Comparison of ENCODE assay signal across 2 cellular contexts in the genomic region with DNA sequence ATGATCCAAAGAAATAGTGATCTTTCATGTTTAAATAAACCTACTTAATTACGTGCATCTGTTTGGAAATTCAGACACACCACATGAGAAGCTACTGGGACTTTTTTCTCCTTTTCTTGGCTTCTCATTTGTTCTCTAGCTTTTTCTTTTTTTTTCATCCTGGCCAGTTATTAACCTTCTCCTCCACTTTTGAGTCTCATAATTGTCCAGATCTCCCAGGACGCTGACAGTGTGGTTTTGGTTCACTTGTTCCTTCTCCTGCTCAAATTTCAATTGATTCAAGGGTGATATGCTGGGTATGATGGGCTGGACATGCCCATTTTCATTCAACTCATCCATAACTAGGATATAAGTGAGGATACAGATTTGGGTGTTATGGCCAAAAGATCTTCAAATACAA.
TF ChIP-seq lines count a peak whose summit lies in the region.

No MANE protein-coding gene starts in this region.

TF ChIP-seq in liver, 16 proteins besides CTCF, POLR2A, EP300 and RAD21 (continued from another document):
- TF ChIP-seq ZBTB33 (IDR thresholded peaks at IDR 0.05) (no peak), HNF4A (conservative IDR thresholded peaks at IDR 0.05) (no peak), TAF1 (conservative IDR thresholded peaks at IDR 0.05) (no peak), EGR1 (IDR thresholded peaks at IDR 0.05; ENCODE audit: low read depth in 2 of 2) (no peak), HNF4G (IDR thresholded peaks at IDR 0.05) (no peak), JUND (IDR thresholded peaks at IDR 0.05) (no peak), GABPA (IDR thresholded peaks at IDR 0.05 in 1 of 2, conservative IDR thresholded peaks at IDR 0.05 in 1 of 2) (no peak), FOXA2 (IDR thresholded peaks at IDR 0.05) (no peak), FOXA1 (IDR thresholded peaks at IDR 0.05) (no peak), NR2F2 (IDR thresholded peaks at IDR 0.05) (no peak)
- TF ChIP-seq, protein P1, sequence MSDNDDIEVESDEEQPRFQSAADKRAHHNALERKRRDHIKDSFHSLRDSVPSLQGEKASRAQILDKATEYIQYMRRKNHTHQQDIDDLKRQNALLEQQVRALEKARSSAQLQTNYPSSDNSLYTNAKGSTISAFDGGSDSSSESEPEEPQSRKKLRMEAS (IDR thresholded peaks at IDR 0.05): no peak

TF ChIP-seq in HepG2, 621 proteins besides CTCF, POLR2A, EP300 and RAD21 (continued from another document):
- TF ChIP-seq, protein P2, sequence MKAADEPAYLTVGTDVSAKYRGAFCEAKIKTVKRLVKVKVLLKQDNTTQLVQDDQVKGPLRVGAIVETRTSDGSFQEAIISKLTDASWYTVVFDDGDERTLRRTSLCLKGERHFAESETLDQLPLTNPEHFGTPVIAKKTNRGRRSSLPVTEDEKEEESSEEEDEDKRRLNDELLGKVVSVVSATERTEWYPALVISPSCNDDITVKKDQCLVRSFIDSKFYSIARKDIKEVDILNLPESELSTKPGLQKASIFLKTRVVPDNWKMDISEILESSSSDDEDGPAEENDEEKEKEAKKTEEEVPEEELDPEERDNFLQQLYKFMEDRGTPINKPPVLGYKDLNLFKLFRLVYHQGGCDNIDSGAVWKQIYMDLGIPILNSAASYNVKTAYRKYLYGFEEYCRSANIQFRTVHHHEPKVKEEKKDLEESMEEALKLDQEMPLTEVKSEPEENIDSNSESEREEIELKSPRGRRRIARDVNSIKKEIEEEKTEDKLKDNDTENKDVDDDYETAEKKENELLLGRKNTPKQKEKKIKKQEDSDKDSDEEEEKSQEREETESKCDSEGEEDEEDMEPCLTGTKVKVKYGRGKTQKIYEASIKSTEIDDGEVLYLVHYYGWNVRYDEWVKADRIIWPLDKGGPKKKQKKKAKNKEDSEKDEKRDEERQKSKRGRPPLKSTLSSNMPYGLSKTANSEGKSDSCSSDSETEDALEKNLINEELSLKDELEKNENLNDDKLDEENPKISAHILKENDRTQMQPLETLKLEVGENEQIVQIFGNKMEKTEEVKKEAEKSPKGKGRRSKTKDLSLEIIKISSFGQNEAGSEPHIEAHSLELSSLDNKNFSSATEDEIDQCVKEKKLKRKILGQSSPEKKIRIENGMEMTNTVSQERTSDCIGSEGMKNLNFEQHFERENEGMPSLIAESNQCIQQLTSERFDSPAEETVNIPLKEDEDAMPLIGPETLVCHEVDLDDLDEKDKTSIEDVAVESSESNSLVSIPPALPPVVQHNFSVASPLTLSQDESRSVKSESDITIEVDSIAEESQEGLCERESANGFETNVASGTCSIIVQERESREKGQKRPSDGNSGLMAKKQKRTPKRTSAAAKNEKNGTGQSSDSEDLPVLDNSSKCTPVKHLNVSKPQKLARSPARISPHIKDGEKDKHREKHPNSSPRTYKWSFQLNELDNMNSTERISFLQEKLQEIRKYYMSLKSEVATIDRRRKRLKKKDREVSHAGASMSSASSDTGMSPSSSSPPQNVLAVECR (CRISPR knock-in tag; IDR thresholded peaks at IDR 0.05; ENCODE audit: borderline replicate concordance): no peak
- TF ChIP-seq TMF1 (CRISPR knock-in tag; IDR thresholded peaks at IDR 0.05; ENCODE audit: low read depth) (no peak), NR2C2 (CRISPR knock-in tag; IDR thresholded peaks at IDR 0.05; ENCODE audit: borderline replicate concordance) (no peak)
TF ChIP-seq in HepG2: peak in this region for 0.
